ENCODE assay signal across 8 cellular contexts in genomic region chr22:49767355-49768062, GRCh38.
A peak's percentile ranks its signal among the peaks of the same experiment; 100 is the strongest.
DNase-seq lines count a peak whose midpoint lies in the region; ATAC-seq and TF ChIP-seq lines count a peak whose summit lies in the region.

No MANE protein-coding gene starts in this region.

- H3K27ac Mint-ChIP-seq in neural crest cell (ENCODE audit: unreplicated experiment), result no peak overlapping the region

- TF ChIP-seq CTCF in neural crest cell (conservative IDR thresholded peaks at IDR 0.05), result peak; percentile 85

- H3K27ac ChIP-seq in epithelial cell of prostate, result peak overlapping the region; percentile 2

- H3K36me3 Mint-ChIP-seq in neural crest cell (ENCODE audit: low read depth), result peaks cover 3% of the 10 kb centered on the region

- peak overlapping the region; percentile 8 for H3K4me3 Mint-ChIP-seq in neural crest cell

- H3K4me1 Mint-ChIP-seq in neural crest cell, result peaks cover 4% of the 10 kb centered on the region

- DNase-seq in activated CD8-positive, alpha-beta memory T cell treated with anti-CD3 and anti-CD28 coated beads for 24 hours, result peak; percentile 71
- no peak for DNase-seq in activated CD8-positive, alpha-beta memory T cell treated with anti-CD3 and anti-CD28 coated beads, Interleukin-2, amount 50 U/mL, for 48 hours
- DNase-seq in LoVo (ENCODE audit: low spot score) (peak; percentile 60), UCSD-AML1 (lab: John Stamatoyannopoulos, UW; ENCODE audit: unreplicated experiment) (peak; percentile 47), epithelial cell of prostate (ENCODE audit: low read depth, low spot score) (no peak), neural crest cell (ENCODE audit: low read depth, low spot score) (no peak)

- no peak for ATAC-seq in HG03196 (IDR thresholded peaks at IDR 0.05; ENCODE audit: unreplicated experiment)
- ATAC-seq in GM19324 (IDR thresholded peaks at IDR 0.05; ENCODE audit: low FRiP score, unreplicated experiment), result no peak

- peaks cover 8% of the 10 kb centered on the region for H3K9me3 Mint-ChIP-seq in neural crest cell

- peaks cover 2% of the 10 kb centered on the region for H3K27me3 Mint-ChIP-seq in neural crest cell (ENCODE audit: low read depth)

Comparison
In these comparisons a context has a peak if more than half of its experiments do, and no peak if none do; other contexts are left out.
1. DNase-seq: peak in activated CD8-positive, alpha-beta memory T cell treated with anti-CD3 and anti-CD28 coated beads for 24 hours (single experiment), LoVo (single experiment) and UCSD-AML1 (single experiment); none in activated CD8-positive, alpha-beta memory T cell treated with anti-CD3 and anti-CD28 coated beads, Interleukin-2, amount 50 U/mL, for 48 hours (single experiment), epithelial cell of prostate (single experiment) and neural crest cell (single experiment).